In genomic region chr18:74616494-74616893, GRCh38 we compare ENCODE assay signal across 26 cellular contexts.
"Had no signal": no experiment of that assay in that cellular context is flagged by ENCODE, and none has a peak within 500 bp of the region (broad histone marks: within the 10 kb centered on the region; RNA-seq: fewer than 3 reads in every experiment).

No MANE protein-coding gene starts in this region.

- ATAC-seq: left colon; lower lobe of right lung; natural killer cell; stimulated activated naive CD8-positive, alpha-beta T cell treated with anti-CD3 and anti-CD28 coated beads, Interleukin-15, amount 100 ng/mL, for 72 hours had no signal

- H3K4me3 Mint-ChIP-seq: immature natural killer cell; natural killer cell; stimulated activated naive CD8-positive, alpha-beta T cell treated with anti-CD3 and anti-CD28 coated beads, Interleukin-15, amount 100 ng/mL, for 72 hours had no signal

- H3K4me1 ChIP-seq: esophagus muscularis mucosa, lower lobe of right lung, parathyroid adenoma, right lobe of liver, suprapubic skin, transverse colon had no signal

- H3K27ac Mint-ChIP-seq: immature natural killer cell; natural killer cell; progenitor cell of endocrine pancreas; stimulated activated naive CD8-positive, alpha-beta T cell treated with anti-CD3 and anti-CD28 coated beads, Interleukin-15, amount 100 ng/mL, for 72 hours had no signal

- FAIRE-seq: colon, frontal cortex, small intestine had no signal

- H3K9me3 Mint-ChIP-seq: immature natural killer cell; natural killer cell; stimulated activated naive CD8-positive, alpha-beta T cell treated with anti-CD3 and anti-CD28 coated beads, Interleukin-15, amount 100 ng/mL, for 72 hours had no signal

- H3K9me3 ChIP-seq: esophagus muscularis mucosa, lower lobe of right lung, neutrophil, right lobe of liver, suprapubic skin, transverse colon had no signal

- DNase-seq: dorsolateral prefrontal cortex; effector CD4-positive, alpha-beta T cell; hypothalamus; immature natural killer cell; islet precursor cell; kidney glomerular epithelial cell; left colon; left ventricle myocardium inferior; lower lobe of right lung; natural killer cell; right lobe of liver; small intestine; stimulated activated CD4-positive, alpha-beta T cell treated with anti-CD3 and anti-CD28 coated beads, Interleukin-12 subunit alpha, Interleukin-12 subunit beta, amount 100 ng/mL, for 4 hours; stimulated activated CD4-positive, alpha-beta T cell treated with anti-CD3 and anti-CD28 coated beads, Interleukin-1b, Interleukin-23, amount 100 ng/mL, for 48 hours; stimulated activated CD4-positive, alpha-beta T cell treated with anti-CD3 and anti-CD28 coated beads, Interleukin-4, amount 100 ng/mL, for 1 hour; stimulated activated CD8-positive, alpha-beta memory T cell treated with anti-CD3 and anti-CD28 coated beads, Interleukin-4, amount 100 ng/mL, for 48 hours; stimulated activated naive CD4-positive, alpha-beta T cell; stimulated activated naive CD8-positive, alpha-beta T cell treated with anti-CD3 and anti-CD28 coated beads, Interleukin-15, amount 100 ng/mL, for 72 hours; transverse colon had no signal

- H3K27me3 ChIP-seq: dorsolateral prefrontal cortex, esophagus muscularis mucosa, neutrophil, right lobe of liver, suprapubic skin, transverse colon had no signal

- H3K36me3 ChIP-seq: esophagus muscularis mucosa, left ventricle myocardium inferior, lower lobe of right lung, neutrophil, right lobe of liver, suprapubic skin, transverse colon had no signal

- H3K36me3 Mint-ChIP-seq: immature natural killer cell, natural killer cell had no signal

- H3K27me3 Mint-ChIP-seq: progenitor cell of endocrine pancreas; stimulated activated naive CD8-positive, alpha-beta T cell treated with anti-CD3 and anti-CD28 coated beads, Interleukin-15, amount 100 ng/mL, for 72 hours had no signal

- H2AFZ ChIP-seq: parathyroid adenoma had no signal

- H3K9ac ChIP-seq: parathyroid adenoma had no signal

- H3K27ac ChIP-seq: dorsolateral prefrontal cortex, esophagus muscularis mucosa, left ventricle myocardium inferior, lower lobe of right lung, neutrophil, parathyroid adenoma, right lobe of liver, suprapubic skin, transverse colon had no signal

- H3K4me3 ChIP-seq: dorsolateral prefrontal cortex, esophagus muscularis mucosa, left ventricle myocardium inferior, lower lobe of right lung, right lobe of liver, suprapubic skin, transverse colon had no signal
